Comparison of ENCODE assay signal across 1 cellular context in genomic region chr17:82300707-82301270, GRCh38.
TF ChIP-seq lines count a peak whose summit lies in the region.

No MANE protein-coding gene starts in this region.

TF ChIP-seq in HepG2, 621 proteins besides CTCF, POLR2A, EP300 and RAD21 (continued from another document and continues in another):
- TF ChIP-seq ZNF792 (CRISPR knock-in tag; IDR thresholded peaks at IDR 0.05) (no peak), ZFY (CRISPR knock-in tag; IDR thresholded peaks at IDR 0.05) (no peak; the same call in 1 of the 2 replicates), DPF2 (CRISPR knock-in tag; IDR thresholded peaks at IDR 0.05; ENCODE audit: borderline replicate concordance, low read depth) (no peak), ZNF44 (CRISPR knock-in tag; IDR thresholded peaks at IDR 0.05) (no peak; the same call in 1 of the 2 replicates), ZNF83 (CRISPR knock-in tag; IDR thresholded peaks at IDR 0.05; ENCODE audit: borderline replicate concordance) (no peak), ZNF562 (CRISPR knock-in tag; IDR thresholded peaks at IDR 0.05; ENCODE audit: borderline replicate concordance) (no peak), ZNF367 (CRISPR knock-in tag; IDR thresholded peaks at IDR 0.05; ENCODE audit: borderline replicate concordance) (no peak), SKIL (CRISPR knock-in tag; IDR thresholded peaks at IDR 0.05; ENCODE audit: borderline replicate concordance) (no peak), NR2F1 (CRISPR knock-in tag; IDR thresholded peaks at IDR 0.05) (no peak), ELF1 (CRISPR knock-in tag; IDR thresholded peaks at IDR 0.05) (peak; percentile 51), POLR2AphosphoS2 (IDR thresholded peaks at IDR 0.05; ENCODE audit: low read depth, low read length) (no peak), ZNF646 (CRISPR knock-in tag; IDR thresholded peaks at IDR 0.05) (no peak), ZNF354B (CRISPR knock-in tag; IDR thresholded peaks at IDR 0.05) (no peak), ZNF24 (IDR thresholded peaks at IDR 0.05) (no peak), RFX5 (IDR thresholded peaks at IDR 0.05; ENCODE audit: low read depth, low read length) (no peak), FOSL1 (CRISPR knock-in tag; IDR thresholded peaks at IDR 0.05; ENCODE audit: borderline replicate concordance) (no peak), GMEB2 (CRISPR knock-in tag; IDR thresholded peaks at IDR 0.05; ENCODE audit: low read depth) (no peak), ZFP62 (CRISPR knock-in tag; IDR thresholded peaks at IDR 0.05) (no peak), TIGD3 (CRISPR knock-in tag; IDR thresholded peaks at IDR 0.05; ENCODE audit: borderline replicate concordance) (no peak), ZNF781 (CRISPR knock-in tag; IDR thresholded peaks at IDR 0.05; ENCODE audit: borderline replicate concordance, not compliant biosample characterization) (peak; percentile 9), ZNF460 (CRISPR knock-in tag; IDR thresholded peaks at IDR 0.05; ENCODE audit: borderline replicate concordance) (no peak), SCMH1 (CRISPR knock-in tag; IDR thresholded peaks at IDR 0.05; ENCODE audit: borderline replicate concordance) (no peak), ZNF292 (CRISPR knock-in tag; IDR thresholded peaks at IDR 0.05; ENCODE audit: borderline replicate concordance, low read depth) (peak; percentile 34; the same call in 1 of the 2 replicates), ZNF280B (CRISPR knock-in tag; IDR thresholded peaks at IDR 0.05; ENCODE audit: borderline replicate concordance) (peak; percentile 38; the same call in 1 of the 2 replicates), CENPT (CRISPR knock-in tag; IDR thresholded peaks at IDR 0.05; ENCODE audit: low read depth) (no peak), HNRNPH1 (optimal IDR thresholded peaks at IDR 0.05; ENCODE audit: low read depth, low read length) (no peak), ZNF281 (CRISPR knock-in tag; IDR thresholded peaks at IDR 0.05; ENCODE audit: borderline replicate concordance) (peak; percentile 60; the same call in 1 of the 2 replicates), ZBTB3 (CRISPR knock-in tag; IDR thresholded peaks at IDR 0.05; ENCODE audit: borderline replicate concordance, low read depth) (no peak), ZNF850 (CRISPR knock-in tag; conservative IDR thresholded peaks at IDR 0.05) (no peak), ZNF337 (CRISPR knock-in tag; IDR thresholded peaks at IDR 0.05; ENCODE audit: borderline replicate concordance, low read depth) (no peak), HOXA9 (CRISPR knock-in tag; IDR thresholded peaks at IDR 0.05; ENCODE audit: borderline replicate concordance) (no peak), ZBTB26 (CRISPR knock-in tag; IDR thresholded peaks at IDR 0.05; ENCODE audit: borderline replicate concordance) (no peak), ZNF468 (CRISPR knock-in tag; IDR thresholded peaks at IDR 0.05) (no peak), SRSF9 (IDR thresholded peaks at IDR 0.05; ENCODE audit: borderline replicate concordance, insufficient read depth, low read depth, low read length, poor library complexity, severe bottlenecking) (no peak), MAFK (conservative IDR thresholded peaks at IDR 0.05 in 1 of 2, IDR thresholded peaks at IDR 0.05 in 1 of 2; ENCODE audit: low read length in 2 of 2) (no peak), FOXK1 (CRISPR knock-in tag; IDR thresholded peaks at IDR 0.05; ENCODE audit: borderline replicate concordance, low read depth) (no peak), ZBED4 (CRISPR knock-in tag; IDR thresholded peaks at IDR 0.05; ENCODE audit: borderline replicate concordance) (0 out of 2 replicates have a peak, but pooled peaks have one; percentile 26)
